Comparison of ENCODE assay signal across 7 cellular contexts in genomic region chr7:107874605-107875446, GRCh38. TPM values are rescaled to one million over a fixed set of nuclear protein-coding genes. Genes with fewer than 3 reads are reported as not detected.
A peak's percentile ranks its signal among the peaks of the same experiment; 100 is the strongest.
DNase-seq lines count a peak whose midpoint lies in the region; ATAC-seq and TF ChIP-seq lines count a peak whose summit lies in the region.

No MANE protein-coding gene starts in this region.

- DNase-seq in DND-41 (peak; percentile 51), RWPE2 (ENCODE audit: low spot score) (no peak), breast epithelium (ENCODE audit: low spot score in 2 of 2) (no peak), kidney epithelial cell (ENCODE audit: low read depth) (no peak), stomach (peak; percentile 34)

- no peak overlapping the region for H3K9ac ChIP-seq in DND-41 (ENCODE audit: low read depth, low read length)
- no peak overlapping the region for H3K9ac ChIP-seq in Loucy (ENCODE audit: low read depth, low read length, poor library complexity, severe bottlenecking)

- H2AFZ ChIP-seq in DND-41 (ENCODE audit: low read depth, low read length), result no peak overlapping the region
- H2AFZ ChIP-seq in Loucy (ENCODE audit: low read length), result no peak overlapping the region; the same call in 1 of the 2 replicates

- H3K4me1 ChIP-seq in DND-41 (ENCODE audit: insufficient read depth, low read length) (peaks cover 11% of the 10 kb centered on the region; the same call in 1 of the 2 replicates), Loucy (ENCODE audit: insufficient read depth, low read length, poor library complexity, severe bottlenecking) (no peaks in the 10 kb centered on the region), RWPE2 (ENCODE audit: insufficient read depth, poor library complexity, severe bottlenecking) (no peaks in the 10 kb centered on the region), breast epithelium (no peaks in the 10 kb centered on the region), stomach (peaks cover 0 to 15% (median 4%) of the 10 kb centered on the region in 4 donors)

- intact Hi-C loops in breast epithelium (cut with DNase I; ENCODE audit: low total_unique reads) (loop anchor here (2.0 to 10.0 kb wide), 2 partner anchors 76 to 130 kb away; partner anchors contain the start of gene CBLL1), stomach (cut with DNase I; ENCODE audit: low total_unique reads) (loop anchor here (5.0 to 10.0 kb wide), 2 partner anchors 133 to 270 kb away; partner anchors contain the start of gene CBLL1)

- WGBS in stomach, 5 donors, result 20 to 24% (median 21%) methylated on average over 6 of the region's 6 CpGs

- TF ChIP-seq POLR2A in breast epithelium (IDR thresholded peaks at IDR 0.05) (no peak), stomach (IDR thresholded peaks at IDR 0.05) (no peak)

- H3K4me3 ChIP-seq in DND-41 (ENCODE audit: low read depth in 1 of 2, low read length in 2 of 2) (no peak overlapping the region), Loucy (ENCODE audit: low read length, poor library complexity, severe bottlenecking) (no peak overlapping the region), RWPE2 (ENCODE audit: severe bottlenecking) (no peak overlapping the region), breast epithelium (no peak overlapping the region), kidney epithelial cell (ENCODE audit: low read depth, low read length) (no peak overlapping the region), stomach (no peak overlapping the region)

- H3K9me2 ChIP-seq in Loucy (replicated peaks; ENCODE audit: low read depth, low read length), result no peaks in the 10 kb centered on the region

- peak; percentile 85 for ATAC-seq in DND-41 (ENCODE audit: insufficient read depth, low read depth)
- ATAC-seq in GM21447 (IDR thresholded peaks at IDR 0.05; ENCODE audit: unreplicated experiment), result peak; percentile 70
- ATAC-seq in RWPE2 (ENCODE audit: low read depth), result peak; percentile 81

- TF ChIP-seq EP300 in stomach (IDR thresholded peaks at IDR 0.05), result no peak

- H3K4me2 ChIP-seq in DND-41 (ENCODE audit: insufficient read depth, low read length) (no peak overlapping the region), Loucy (ENCODE audit: low read depth, low read length, poor library complexity, severe bottlenecking) (peak overlapping the region; percentile 14)

- H4K20me1 ChIP-seq in DND-41 (ENCODE audit: insufficient read depth, low read length), result no peaks in the 10 kb centered on the region
- no peaks in the 10 kb centered on the region for H4K20me1 ChIP-seq in Loucy (ENCODE audit: insufficient read depth, low read length, poor library complexity, severe bottlenecking)

- H3K36me3 ChIP-seq in DND-41 (ENCODE audit: insufficient read depth, low read length) (no peaks in the 10 kb centered on the region), Loucy (ENCODE audit: insufficient read depth, low read length) (no peaks in the 10 kb centered on the region), RWPE2 (ENCODE audit: low read depth) (no peaks in the 10 kb centered on the region), breast epithelium (no peaks in the 10 kb centered on the region), kidney epithelial cell (ENCODE audit: control insufficient read depth, insufficient read depth, low read length) (no peaks in the 10 kb centered on the region), stomach (no peaks in the 10 kb centered on the region)

- H3K27ac ChIP-seq in DND-41 (ENCODE audit: low read length), result no peak overlapping the region
- no peak overlapping the region for H3K27ac ChIP-seq in RWPE2 (ENCODE audit: poor library complexity, severe bottlenecking)
- no peak overlapping the region for H3K27ac ChIP-seq in breast epithelium
- H3K27ac ChIP-seq in stomach, result no peak overlapping the region

- TF ChIP-seq CTCF in DND-41 (IDR thresholded peaks at IDR 0.05; ENCODE audit: borderline replicate concordance, extremely low read depth, low read length, poor library complexity, severe bottlenecking) (peak; percentile 80), Loucy (conservative IDR thresholded peaks at IDR 0.05; ENCODE audit: low read length) (peak; percentile 75), RWPE2 (IDR thresholded peaks at IDR 0.05; ENCODE audit: poor library complexity, severe bottlenecking) (peak; percentile 88), breast epithelium (IDR thresholded peaks at IDR 0.05) (peak; percentile 58 to 88 (median 78)), kidney epithelial cell (IDR thresholded peaks at IDR 0.05; ENCODE audit: insufficient read depth, low read length, poor library complexity, severe bottlenecking) (peak; percentile 75), stomach (IDR thresholded peaks at IDR 0.05) (peak in 5 of 7 experiments; percentile 41 to 64 (median 56))

- H3K9me3 ChIP-seq in DND-41 (ENCODE audit: insufficient read depth, low read length, severe bottlenecking), result no peaks in the 10 kb centered on the region
- H3K9me3 ChIP-seq in Loucy (ENCODE audit: insufficient read depth, low read depth, low read length), result no peaks in the 10 kb centered on the region
- no peaks in the 10 kb centered on the region for H3K9me3 ChIP-seq in RWPE2 (ENCODE audit: severe bottlenecking)
- no peaks in the 10 kb centered on the region for H3K9me3 ChIP-seq in breast epithelium
- no peaks in the 10 kb centered on the region for H3K9me3 ChIP-seq in stomach

- no peaks in the 10 kb centered on the region for H3F3A ChIP-seq in Loucy (ENCODE audit: low read depth)

- H3K79me2 ChIP-seq in DND-41 (ENCODE audit: insufficient read depth, low read length) (no peaks in the 10 kb centered on the region), Loucy (ENCODE audit: insufficient read depth, low read length) (no peaks in the 10 kb centered on the region)

- peaks cover 4% of the 10 kb centered on the region for H3K27me3 ChIP-seq in DND-41 (ENCODE audit: insufficient read depth, low read length, poor library complexity)
- no peaks in the 10 kb centered on the region for H3K27me3 ChIP-seq in Loucy (ENCODE audit: insufficient read depth, low read length, poor library complexity, severe bottlenecking)
- no peaks in the 10 kb centered on the region for H3K27me3 ChIP-seq in RWPE2 (ENCODE audit: insufficient read depth, poor library complexity, severe bottlenecking)
- H3K27me3 ChIP-seq in breast epithelium, result no peaks in the 10 kb centered on the region
- H3K27me3 ChIP-seq in kidney epithelial cell (ENCODE audit: control insufficient read depth, insufficient read depth, low read length), result peaks cover 2% of the 10 kb centered on the region
- no peaks in the 10 kb centered on the region for H3K27me3 ChIP-seq in stomach

RNA-seq across cellular contexts. Expression of gene DLD, which starts 16.2 kb away (rescaled TPM):
- total RNA-seq in breast epithelium (10 to 100 TPM; 57.5 to 74.1 (median 58.3) TPM), kidney epithelial cell (42.6 and 68.8 TPM in 2 replicates), stomach (100 to 1,000 TPM in 4 of 5 donors, 10 to 100 TPM in 1; 35.6 to 173 (median 133) TPM)
- 10 to 100 TPM; 24.6 to 74.2 (median 43.6) TPM for polyA plus RNA-seq in stomach

Comparison
In these comparisons a context has a peak if more than half of its experiments do, and no peak if none do; other contexts are left out.
1. DNase-seq: peak in DND-41 (single experiment) and stomach (single experiment); none in RWPE2 (single experiment), breast epithelium (0 of 2) and kidney epithelial cell (single experiment).
2. Peak in every context shown above with its lines, with median percentiles within 50 percentile points of each other: ATAC-seq and CTCF ChIP-seq.